23 cellular contexts compared by ENCODE assay signal in genomic region chr16:14510581-14510938, GRCh38.
DNase-seq lines count a peak whose midpoint lies in the region; ATAC-seq and TF ChIP-seq lines count a peak whose summit lies in the region.
"Had no signal": no experiment of that assay in that cellular context is flagged by ENCODE, and none has a peak within 500 bp of the region (broad histone marks: within the 10 kb centered on the region; RNA-seq: fewer than 3 reads in every experiment).

No MANE protein-coding gene starts in this region.

- H3K36me3 ChIP-seq in GM23338 (ENCODE audit: insufficient read depth) (no peaks in the 10 kb centered on the region), gastrocnemius medialis (no peaks in the 10 kb centered on the region), prostate gland (no peaks in the 10 kb centered on the region)
- H3K36me3 ChIP-seq: MG63, neutrophil, WERI-Rb-1 had no signal

- H3K9me3 ChIP-seq in T-helper 17 cell (ENCODE audit: control insufficient read depth, low read length, poor library complexity, severe bottlenecking) (no peaks in the 10 kb centered on the region), gastrocnemius medialis (no peaks in the 10 kb centered on the region), prostate gland (no peaks in the 10 kb centered on the region)
- H3K9me3 ChIP-seq: MG63, neutrophil had no signal

- no peaks in the 10 kb centered on the region for H3K27me3 ChIP-seq in GM23338 (ENCODE audit: insufficient read depth)
- no peaks in the 10 kb centered on the region for H3K27me3 ChIP-seq in foreskin keratinocyte
- no peaks in the 10 kb centered on the region for H3K27me3 ChIP-seq in gastrocnemius medialis
- H3K27me3 ChIP-seq in prostate gland (replicated peaks; ENCODE audit: insufficient read depth): no peaks in the 10 kb centered on the region
- H3K27me3 ChIP-seq: MG63, neutrophil had no signal

- H3K27ac Mint-ChIP-seq in GM23338 (peak overlapping the region; percentile 55; the same call in 1 of the 2 replicates), T-helper 17 cell (peak overlapping the region; percentile 49), CD14-positive monocyte (peak overlapping the region in 1 of 7 donors; percentile 27)
- H3K27ac Mint-ChIP-seq: activated CD4-positive, alpha-beta T cell treated with anti-CD3 and anti-CD28 coated beads, Interleukin-2, amount 10 ng/mL, durations not matched to agents 7 days and 5 days; activated T-cell treated with anti-CD3 and anti-CD28 coated beads, Interleukin-2, amount 50 U/mL, for 72 hours had no signal

- H3K27ac ChIP-seq in GM23338 (ENCODE audit: low read depth): peak overlapping the region; percentile 52
- H3K27ac ChIP-seq in foreskin keratinocyte: peak overlapping the region; percentile 95
- peak overlapping the region in 3 of 4 donors; percentile 16 to 38 (median 21) for H3K27ac ChIP-seq in gastrocnemius medialis
- H3K27ac ChIP-seq in prostate gland: no peak overlapping the region
- H3K27ac ChIP-seq: neutrophil, RWPE1, WERI-Rb-1 had no signal

- in situ Hi-C loops in gastrocnemius medialis (cut with MboI; ENCODE audit: low sequenced_read_pairs in 4 of 4): no loop called here

- no peak for DNase-seq in GM23338 (ENCODE audit: low spot score)
- DNase-seq in T-helper 17 cell: no peak
- DNase-seq in foreskin keratinocyte: no peak
- no peak for DNase-seq in gastrocnemius medialis
- no peak for DNase-seq in CD14-positive monocyte (ENCODE audit: low spot score)
- no peak for DNase-seq in prostate gland (ENCODE audit: low spot score)
- DNase-seq: activated CD4-positive, alpha-beta T cell treated with anti-CD3 and anti-CD28 coated beads, Interleukin-2, amount 10 ng/mL, durations not matched to agents 7 days and 5 days; activated naive CD4-positive, alpha-beta T cell treated with Interleukin-2 at 50 U/mL for 16 hours; activated T-cell treated with anti-CD3 and anti-CD28 coated beads, Interleukin-2, amount 50 U/mL, for 72 hours; anterior cingulate cortex; cerebellar nuclear complex; MG63; NCI-H2081; NCI-H345; NCI-H748 treated with DMSO at 0.1 percent for 48 hours; retina; stimulated activated CD4-positive, alpha-beta T cell treated with anti-CD3 and anti-CD28 coated beads, Interleukin-12 subunit alpha, Interleukin-12 subunit beta, amount 100 ng/mL, for 4 hours; stimulated activated CD4-positive, alpha-beta T cell treated with anti-CD3 and anti-CD28 coated beads, Interleukin-4, amount 100 ng/mL, for 24 hours; stimulated activated naive CD4-positive, alpha-beta T cell treated with Interleukin-2 at 50 U/mL for 16 hours; WERI-Rb-1 had no signal

- H3K9me3 Mint-ChIP-seq in GM23338: no peaks in the 10 kb centered on the region
- H3K9me3 Mint-ChIP-seq in CD14-positive monocyte: no peaks in the 10 kb centered on the region
- H3K9me3 Mint-ChIP-seq: activated CD4-positive, alpha-beta T cell treated with anti-CD3 and anti-CD28 coated beads, Interleukin-2, amount 10 ng/mL, durations not matched to agents 7 days and 5 days; activated T-cell treated with anti-CD3 and anti-CD28 coated beads, Interleukin-2, amount 50 U/mL, for 72 hours had no signal

- no peak overlapping the region for H2AFZ ChIP-seq in GM23338

- no peaks in the 10 kb centered on the region for H3F3A ChIP-seq in GM23338 (replicated peaks; ENCODE audit: low read depth)

- H4K20me1 ChIP-seq in GM23338 (replicated peaks; ENCODE audit: insufficient read depth): no peaks in the 10 kb centered on the region

- H3K4me3 ChIP-seq in GM23338 (no peak overlapping the region), gastrocnemius medialis (no peak overlapping the region), prostate gland (no peak overlapping the region)
- H3K4me3 ChIP-seq: MG63 had no signal

- no peak for ATAC-seq in GM23338
- ATAC-seq in T-helper 17 cell: no peak
- ATAC-seq in foreskin keratinocyte: no peak
- ATAC-seq in gastrocnemius medialis: no peak
- no peak for ATAC-seq in HG02798 (IDR thresholded peaks at IDR 0.05; ENCODE audit: poor library complexity, unreplicated experiment)
- ATAC-seq: activated T-cell treated with anti-CD3 and anti-CD28 coated beads, Interleukin-2, amount 50 U/mL, for 72 hours had no signal

- peaks cover 6% of the 10 kb centered on the region for H3K79me2 ChIP-seq in GM23338 (replicated peaks; ENCODE audit: insufficient read depth)

- no peak overlapping the region for H3K4me3 Mint-ChIP-seq in GM23338
- H3K4me3 Mint-ChIP-seq in T-helper 17 cell: no peak overlapping the region
- no peak overlapping the region for H3K4me3 Mint-ChIP-seq in CD14-positive monocyte
- H3K4me3 Mint-ChIP-seq: activated CD4-positive, alpha-beta T cell treated with anti-CD3 and anti-CD28 coated beads, Interleukin-2, amount 10 ng/mL, durations not matched to agents 7 days and 5 days; activated T-cell treated with anti-CD3 and anti-CD28 coated beads, Interleukin-2, amount 50 U/mL, for 72 hours had no signal

- H3K4me1 ChIP-seq in GM23338 (ENCODE audit: insufficient read depth) (peaks cover 20% of the 10 kb centered on the region), foreskin keratinocyte (peaks cover 40% of the 10 kb centered on the region), gastrocnemius medialis (peaks cover 33 to 37% of the 10 kb centered on the region in 2 donors), prostate gland (replicated peaks) (peaks cover 2% of the 10 kb centered on the region)

- H3K27me3 Mint-ChIP-seq in GM23338 (ENCODE audit: insufficient read depth, low read depth, poor library complexity) (peaks cover 4% of the 10 kb centered on the region), T-helper 17 cell (no peaks in the 10 kb centered on the region), CD14-positive monocyte (ENCODE audit: low read depth in 3 of 3) (no peaks in the 10 kb centered on the region)
- H3K27me3 Mint-ChIP-seq: activated CD4-positive, alpha-beta T cell treated with anti-CD3 and anti-CD28 coated beads, Interleukin-2, amount 10 ng/mL, durations not matched to agents 7 days and 5 days had no signal

- peak overlapping the region; percentile 2; the same call in 1 of the 2 replicates for H3K4me2 ChIP-seq in GM23338

- H3K36me3 Mint-ChIP-seq in GM23338 (ENCODE audit: low read depth) (no peaks in the 10 kb centered on the region), T-helper 17 cell (ENCODE audit: low read depth) (no peaks in the 10 kb centered on the region), CD14-positive monocyte (peaks cover 4% of the 10 kb centered on the region in 2 donors)

- 90% methylated on average over 2 of the region's 2 CpGs for WGBS in prostate gland

- no peaks in the 10 kb centered on the region for H3K9me2 ChIP-seq in GM23338 (ENCODE audit: insufficient read depth)

- H3K4me1 Mint-ChIP-seq in GM23338 (peaks cover 24% of the 10 kb centered on the region), T-helper 17 cell (peaks cover 8% of the 10 kb centered on the region), CD14-positive monocyte (peaks cover 9% of the 10 kb centered on the region)

- TF ChIP-seq POLR2A in gastrocnemius medialis (IDR thresholded peaks at IDR 0.05) (no peak), prostate gland (IDR thresholded peaks at IDR 0.05) (no peak)

- intact Hi-C loops in gastrocnemius medialis (cut with DNase I; ENCODE audit: low total_unique reads): no loop called here
- intact Hi-C loops in CD14-positive monocyte (cut with micrococcal nuclease): no loop called here
- intact Hi-C loops in prostate gland (cut with DNase I): no loop called here

- TF ChIP-seq CTCF in GM23338 (conservative IDR thresholded peaks at IDR 0.05; ENCODE audit: low read depth in 2 of 2) (no peak), foreskin keratinocyte (conservative IDR thresholded peaks at IDR 0.05) (no peak), gastrocnemius medialis (IDR thresholded peaks at IDR 0.05 in 4 of 5, conservative IDR thresholded peaks at IDR 0.05 in 1 of 5) (no peak), CD14-positive monocyte (IDR thresholded peaks at IDR 0.05) (no peak), prostate gland (IDR thresholded peaks at IDR 0.05) (no peak)

TF ChIP-seq in GM23338, 12 proteins besides CTCF, POLR2A, EP300 and RAD21 (continues in another document):
- no peak for TF ChIP-seq ZNF114 (CRISPR knock-in tag; IDR thresholded peaks at IDR 0.05)
- TF ChIP-seq REST (IDR thresholded peaks at IDR 0.05; ENCODE audit: unreplicated experiment): no peak
- TF ChIP-seq EZH2 (IDR thresholded peaks at IDR 0.05; ENCODE audit: low read depth, unreplicated experiment): no peak
- no peak for TF ChIP-seq STAT1 (IDR thresholded peaks at IDR 0.05; ENCODE audit: unreplicated experiment)
- TF ChIP-seq EZH2phosphoT487 (IDR thresholded peaks at IDR 0.05; ENCODE audit: unreplicated experiment): no peak
- TF ChIP-seq ETS1 (IDR thresholded peaks at IDR 0.05): no peak

Comparison
In these comparisons a context has a peak if more than half of its experiments do, and no peak if none do; other contexts are left out.
1. H3K27ac ChIP-seq: peak in GM23338 (single experiment), foreskin keratinocyte (single experiment) and gastrocnemius medialis (3 of 4); none in prostate gland (0 of 2).